Comparison of ENCODE assay signal across 14 cellular contexts in genomic region chr2:64485302-64485701, GRCh38. TPM values are rescaled to one million over a fixed set of nuclear protein-coding genes. Genes with fewer than 3 reads are reported as not detected.
DNase-seq lines count a peak whose midpoint lies in the region; ATAC-seq, FAIRE-seq and TF ChIP-seq lines count a peak whose summit lies in the region.
"Had no signal": no experiment of that assay in that cellular context is flagged by ENCODE, and none has a peak within 500 bp of the region (broad histone marks: within the 10 kb centered on the region; RNA-seq: fewer than 3 reads in every experiment).

No MANE protein-coding gene starts in this region.

- no peak overlapping the region for H3K4me3 ChIP-seq in epithelial cell of esophagus (ENCODE audit: low read length)
- H3K4me3 ChIP-seq in keratinocyte (ENCODE audit: control insufficient read depth in 2 of 3, extremely low read depth in 1 of 3, insufficient read depth in 2 of 3, low read depth in 1 of 3, low read length in 3 of 3) = no peak overlapping the region
- no peak overlapping the region for H3K4me3 ChIP-seq in sigmoid colon
- H3K4me3 ChIP-seq: BLaER1 treated with 17β-estradiol and CSF1 and Interleukin-3, amounts not matched to agents 10 nM and 100 nM had no signal

- TF ChIP-seq POLR2A in sigmoid colon (IDR thresholded peaks at IDR 0.05) = no peak

- in situ Hi-C loops in KBM-7 (cut with MboI; ENCODE audit: low pct_unique_long_range_greater_than_20kb, low sequenced_read_pairs) = loop anchor here (10.0 kb wide), 1 partner anchor 151 kb away; no protein-coding TSS in a partner anchor

- peaks cover 31% of the 10 kb centered on the region for H3K4me1 ChIP-seq in keratinocyte (ENCODE audit: control insufficient read depth, extremely low read depth, insufficient read depth, low read length)
- H3K4me1 ChIP-seq in sigmoid colon = peaks cover 0 to 16% (median 13%) of the 10 kb centered on the region in 4 donors

- peak overlapping the region; percentile 16 for H3K27ac ChIP-seq in keratinocyte (ENCODE audit: control insufficient read depth, insufficient read depth, low read length)
- H3K27ac ChIP-seq in sigmoid colon = no peak overlapping the region
- H3K27ac ChIP-seq: BLaER1 treated with 17β-estradiol and CSF1 and Interleukin-3, amounts not matched to agents 10 nM and 100 nM had no signal

- H3K79me2 ChIP-seq in keratinocyte (ENCODE audit: control insufficient read depth, insufficient read depth, low read length) = no peaks in the 10 kb centered on the region

- 58 to 77% methylated on average over 3 of the region's 3 CpGs for WGBS in sigmoid colon, 2 donors

- ATAC-seq in GM19035 (IDR thresholded peaks at IDR 0.05; ENCODE audit: unreplicated experiment) (no peak), SK-N-SH treated with all-trans-retinoic acid at 6 μM for 48 hours (no peak)

- no peak for TF ChIP-seq CTCF in epithelial cell of esophagus (IDR thresholded peaks at IDR 0.05; ENCODE audit: insufficient read depth, low read depth, low read length, missing control alignments)
- no peak for TF ChIP-seq CTCF in keratinocyte (optimal IDR thresholded peaks at IDR 0.05 in 1 of 3, IDR thresholded peaks at IDR 0.05 in 1 of 3, conservative IDR thresholded peaks at IDR 0.05 in 1 of 3; ENCODE audit: extremely low read depth in 1 of 3, insufficient read depth in 2 of 3, low read length in 3 of 3)
- TF ChIP-seq CTCF in sigmoid colon (IDR thresholded peaks at IDR 0.05) = no peak

- H3K27me3 ChIP-seq in keratinocyte (ENCODE audit: control insufficient read depth, extremely low read depth, insufficient read depth, low read length) (no peaks in the 10 kb centered on the region), sigmoid colon (no peaks in the 10 kb centered on the region)

- no peaks in the 10 kb centered on the region for H4K20me1 ChIP-seq in keratinocyte (ENCODE audit: control insufficient read depth, extremely low read depth, insufficient read depth, low read length)

- H3K36me3 ChIP-seq in keratinocyte (ENCODE audit: control insufficient read depth in 2 of 2, extremely low read depth in 1 of 2, insufficient read depth in 2 of 2, low read length in 2 of 2) = no peaks in the 10 kb centered on the region
- no peaks in the 10 kb centered on the region for H3K36me3 ChIP-seq in sigmoid colon
- H3K36me3 ChIP-seq: BLaER1 treated with 17β-estradiol and CSF1 and Interleukin-3, amounts not matched to agents 10 nM and 100 nM had no signal

- no peaks in the 10 kb centered on the region for H3K9me3 ChIP-seq in keratinocyte (ENCODE audit: control insufficient read depth, low read depth, low read length)
- no peaks in the 10 kb centered on the region for H3K9me3 ChIP-seq in sigmoid colon
- H3K9me3 ChIP-seq: BLaER1 treated with 17β-estradiol and CSF1 and Interleukin-3, amounts not matched to agents 10 nM and 100 nM had no signal

- DNase-seq in KBM-7 (peak; percentile 22), NCI-H69 (lab: John Stamatoyannopoulos, UW) (peak; percentile 2), epithelial cell of esophagus (ENCODE audit: low read depth) (peak; percentile 47), keratinocyte (ENCODE audit: low read depth, low spot score) (no peak), sigmoid colon (no peak)
- DNase-seq: CD8-positive, alpha-beta memory T cell; H7; NCI-H1694 treated with DMSO at 0.1 percent for 48 hours; NCI-H2107; NCI-H2227 treated with DMSO at 0.1 percent for 48 hours had no signal

- peak overlapping the region; percentile 44 for H3K4me2 ChIP-seq in keratinocyte (ENCODE audit: control insufficient read depth, extremely low read depth, insufficient read depth, low read depth, low read length)

- no peak for TF ChIP-seq EP300 in sigmoid colon (IDR thresholded peaks at IDR 0.05)

- no peak overlapping the region for H2AFZ ChIP-seq in keratinocyte (ENCODE audit: control insufficient read depth, low read length)

- peak overlapping the region; percentile 35 for H3K9ac ChIP-seq in keratinocyte (ENCODE audit: control insufficient read depth, extremely low read depth, insufficient read depth, low read length)
- H3K9ac ChIP-seq: BLaER1 treated with 17β-estradiol and CSF1 and Interleukin-3, amounts not matched to agents 10 nM and 100 nM had no signal

- H3K9me1 ChIP-seq in keratinocyte (ENCODE audit: control insufficient read depth, extremely low read depth, insufficient read depth, low read length) = no peaks in the 10 kb centered on the region

- FAIRE-seq in keratinocyte (lab: Jason Lieb, UNC) = peak; percentile 29
- FAIRE-seq: D721Med had no signal

- dilution Hi-C loops in keratinocyte (cut with MboI; ENCODE audit: extremely low pct_ligation_motif_present, low sequenced_read_pairs) = no loop called here

- intact Hi-C loops in sigmoid colon (cut with DNase I) = loop anchor here (5.0 kb wide), 1 partner anchor 33 kb away; the partner anchor contains the start of gene LGALSL

TF ChIP-seq in SK-N-SH treated with all-trans-retinoic acid at 6 μM for 48 hours, 23 proteins besides CTCF, POLR2A, EP300 and RAD21 (continues in another document):
- no peak for TF ChIP-seq ZNF70 (CRISPR knock-in tag; IDR thresholded peaks at IDR 0.05)
- no peak for TF ChIP-seq BACH2 (CRISPR knock-in tag; IDR thresholded peaks at IDR 0.05; ENCODE audit: borderline replicate concordance)
- TF ChIP-seq ESRRG (CRISPR knock-in tag; IDR thresholded peaks at IDR 0.05) = no peak
- TF ChIP-seq OSR1 (CRISPR knock-in tag; IDR thresholded peaks at IDR 0.05) = no peak
- TF ChIP-seq PATZ1 (CRISPR knock-in tag; IDR thresholded peaks at IDR 0.05; ENCODE audit: borderline replicate concordance) = no peak
- TF ChIP-seq ZC3H10 (CRISPR knock-in tag; IDR thresholded peaks at IDR 0.05) = no peak
- TF ChIP-seq ARNTL (CRISPR knock-in tag; IDR thresholded peaks at IDR 0.05; ENCODE audit: borderline replicate concordance, low read depth) = no peak
- TF ChIP-seq, protein P1, sequence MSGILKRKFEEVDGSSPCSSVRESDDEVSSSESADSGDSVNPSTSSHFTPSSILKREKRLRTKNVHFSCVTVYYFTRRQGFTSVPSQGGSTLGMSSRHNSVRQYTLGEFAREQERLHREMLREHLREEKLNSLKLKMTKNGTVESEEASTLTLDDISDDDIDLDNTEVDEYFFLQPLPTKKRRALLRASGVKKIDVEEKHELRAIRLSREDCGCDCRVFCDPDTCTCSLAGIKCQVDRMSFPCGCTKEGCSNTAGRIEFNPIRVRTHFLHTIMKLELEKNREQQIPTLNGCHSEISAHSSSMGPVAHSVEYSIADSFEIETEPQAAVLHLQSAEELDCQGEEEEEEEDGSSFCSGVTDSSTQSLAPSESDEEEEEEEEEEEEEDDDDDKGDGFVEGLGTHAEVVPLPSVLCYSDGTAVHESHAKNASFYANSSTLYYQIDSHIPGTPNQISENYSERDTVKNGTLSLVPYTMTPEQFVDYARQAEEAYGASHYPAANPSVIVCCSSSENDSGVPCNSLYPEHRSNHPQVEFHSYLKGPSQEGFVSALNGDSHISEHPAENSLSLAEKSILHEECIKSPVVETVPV (CRISPR knock-in tag; IDR thresholded peaks at IDR 0.05) = no peak
- no peak for TF ChIP-seq ZNF565 (CRISPR knock-in tag; conservative IDR thresholded peaks at IDR 0.05; ENCODE audit: low read depth)
- no peak for TF ChIP-seq SNAI2 (CRISPR knock-in tag; IDR thresholded peaks at IDR 0.05)
- no peak for TF ChIP-seq RARB (CRISPR knock-in tag; IDR thresholded peaks at IDR 0.05)
- TF ChIP-seq TCF4 (CRISPR knock-in tag; IDR thresholded peaks at IDR 0.05; ENCODE audit: borderline replicate concordance) = no peak
- TF ChIP-seq TOX (CRISPR knock-in tag; IDR thresholded peaks at IDR 0.05; ENCODE audit: borderline replicate concordance) = no peak
- no peak for TF ChIP-seq ISL1 (CRISPR knock-in tag; IDR thresholded peaks at IDR 0.05)

RNA-seq across cellular contexts. Expression of gene LGALSL, which starts 31.3 kb away (rescaled TPM):
- 55.4 to 64.9 TPM (median 59.9 TPM) in 3 replicates for polyA plus RNA-seq in keratinocyte
- 137 TPM for polyA plus RNA-seq in keratinocyte (2011; ENCODE audit: low read depth)
- polyA plus RNA-seq in keratinocyte (2011; cell fraction: cytosol; rRNA removed) = 47.0 and 57.3 TPM in 2 replicates
- polyA plus RNA-seq in keratinocyte (2011; cell fraction: nucleus; rRNA removed) = 52.9 and 61.4 TPM in 2 replicates
- polyA plus RNA-seq in keratinocyte (2012; ENCODE audit: low replicate concordance) = 38.8 and 160 TPM in 2 replicates
- polyA minus RNA-seq in keratinocyte = 48.8 to 72.1 TPM (median 60.8 TPM) in 3 replicates
- polyA minus RNA-seq in keratinocyte (2011; cell fraction: cytosol; rRNA and poly(A)+ RNA removed) = 40.1 TPM
- polyA minus RNA-seq in keratinocyte (2011; cell fraction: nucleus; rRNA and poly(A)+ RNA removed) = 26.3 and 38.1 TPM in 2 replicates
- total RNA-seq in sigmoid colon = 10 to 100 TPM in 1 of 4 donors, 1 to 10 TPM in 3; 7.1 to 10.4 (median 9.0) TPM
- 10 to 100 TPM; 11.0 to 36.0 (median 30.7) TPM for polyA plus RNA-seq in sigmoid colon

RNA-seq across cellular contexts. Expression of gene AFTPH, which starts 38.8 kb away (rescaled TPM):
- polyA plus RNA-seq in keratinocyte (18.7 to 28.3 TPM (median 24.5 TPM) in 3 replicates), sigmoid colon (10 to 100 TPM; 37.2 to 60.1 (median 52.3) TPM)
- polyA plus RNA-seq in keratinocyte (2011; ENCODE audit: low read depth) = 21.1 TPM
- polyA plus RNA-seq in keratinocyte (2011; cell fraction: cytosol; rRNA removed) = 16.1 and 30.2 TPM in 2 replicates
- polyA plus RNA-seq in keratinocyte (2011; cell fraction: nucleus; rRNA removed) = 23.5 and 27.0 TPM in 2 replicates
- polyA plus RNA-seq in keratinocyte (2012; ENCODE audit: low replicate concordance) = 14.9 and 30.3 TPM in 2 replicates
- polyA minus RNA-seq in keratinocyte = 6.6 to 23.4 TPM (median 14.4 TPM) in 3 replicates
- polyA minus RNA-seq in keratinocyte (2011; cell fraction: cytosol; rRNA and poly(A)+ RNA removed) = 8.8 TPM
- polyA minus RNA-seq in keratinocyte (2011; cell fraction: nucleus; rRNA and poly(A)+ RNA removed) = 14.6 and 29.5 TPM in 2 replicates
- 10 to 100 TPM; 35.7 to 52.2 (median 41.1) TPM for total RNA-seq in sigmoid colon

Comparison
In these comparisons a context has a peak if more than half of its experiments do, and no peak if none do; other contexts are left out.
1. DNase-seq: peak in KBM-7 (single experiment), NCI-H69 (single experiment) and epithelial cell of esophagus (single experiment); none in keratinocyte (single experiment) and sigmoid colon (single experiment).